In the genomic region with DNA sequence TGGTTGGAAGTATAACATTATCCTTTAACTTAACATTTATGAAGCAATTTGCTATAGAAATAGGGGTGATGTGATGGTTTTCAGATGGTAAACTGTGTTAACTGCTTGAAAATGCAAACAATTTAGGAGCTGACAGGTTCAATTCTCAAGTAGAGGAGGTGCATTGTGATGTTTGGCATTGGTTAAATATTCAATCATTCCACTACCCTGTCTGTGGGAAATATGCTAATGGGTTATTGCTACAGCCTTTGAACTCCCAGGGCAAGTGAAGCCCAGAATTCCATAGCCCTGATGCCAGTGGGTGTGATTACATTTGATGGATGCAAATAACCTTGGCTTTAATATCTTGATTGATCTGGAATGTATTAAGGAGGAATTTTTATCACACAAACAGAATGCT, we compare ENCODE assay signal across 12 cellular contexts.
DNase-seq lines count a peak whose midpoint lies in the region; ATAC-seq and TF ChIP-seq lines count a peak whose summit lies in the region.
"Had no signal": no experiment of that assay in that cellular context is flagged by ENCODE, and none has a peak within 500 bp of the region (broad histone marks: within the 10 kb centered on the region; RNA-seq: fewer than 3 reads in every experiment).

No MANE protein-coding gene starts in this region.

- H3K27me3 ChIP-seq in A673 (replicated peaks; ENCODE audit: insufficient read depth, low read depth, low read length, poor library complexity), result no peaks in the 10 kb centered on the region
- H3K27me3 ChIP-seq in CD8-positive, alpha-beta memory T cell (ENCODE audit: insufficient read depth, low read length, poor library complexity, severe bottlenecking), result no peaks in the 10 kb centered on the region
- H3K27me3 ChIP-seq in heart right ventricle, result no peaks in the 10 kb centered on the region

- POLR2A ChIA-PET in A673 (lab: Charles Lee; ENCODE audit: low non-redundant PET), result no interaction called here
- POLR2A ChIA-PET in CD8-positive, alpha-beta memory T cell (lab: Charles Lee), result no interaction called here

- CTCF ChIA-PET in A673 (lab: Charles Lee), result no interaction called here
- CTCF ChIA-PET in CD8-positive, alpha-beta memory T cell (lab: Charles Lee), result no interaction called here

- H3K4me1 Mint-ChIP-seq in CD8-positive, alpha-beta memory T cell, result no peaks in the 10 kb centered on the region

- no peaks in the 10 kb centered on the region for H3K9me3 Mint-ChIP-seq in CD8-positive, alpha-beta memory T cell

- H3K4me3 ChIP-seq in A673 (ENCODE audit: low read depth, low read length, poor library complexity, severe bottlenecking) (no peak overlapping the region), mesodermal cell (ENCODE audit: extremely low read depth, insufficient read depth, low read length, poor library complexity, severe bottlenecking) (no peak overlapping the region), heart right ventricle (no peak overlapping the region)
- H3K4me3 ChIP-seq in CD8-positive, alpha-beta memory T cell (ENCODE audit: low read length), result no peak overlapping the region
- H3K4me3 ChIP-seq: skin epidermis had no signal

- no peak overlapping the region for H3K27ac Mint-ChIP-seq in CD8-positive, alpha-beta memory T cell
- H3K27ac Mint-ChIP-seq: activated naive CD8-positive, alpha-beta T cell had no signal

- H3K4me1 ChIP-seq in A673 (ENCODE audit: insufficient read depth, low read length, poor library complexity, severe bottlenecking) (peaks cover 21% of the 10 kb centered on the region), mesodermal cell (ENCODE audit: control insufficient read depth, insufficient read depth, low read length, poor library complexity, severe bottlenecking) (peaks cover 4% of the 10 kb centered on the region), heart right ventricle (peaks cover 0 to 18% (median 0%) of the 10 kb centered on the region in 9 donors)
- H3K4me1 ChIP-seq in CD8-positive, alpha-beta memory T cell (ENCODE audit: insufficient read depth, low read length), result no peaks in the 10 kb centered on the region

- no peaks in the 10 kb centered on the region for H3K27me3 Mint-ChIP-seq in CD8-positive, alpha-beta memory T cell

- no peaks in the 10 kb centered on the region for H3K36me3 Mint-ChIP-seq in CD8-positive, alpha-beta memory T cell
- H3K36me3 Mint-ChIP-seq: activated naive CD8-positive, alpha-beta T cell had no signal

- intact Hi-C loops in A673 (cut with micrococcal nuclease; ENCODE audit: unreplicated experiment), result no loop called here
- intact Hi-C loops in heart right ventricle (cut with DNase I), result loop anchor here in 1 of 10 donors (5.0 kb wide), 1 partner anchor 54 kb away; no protein-coding TSS in a partner anchor

- H3K27ac ChIP-seq in A673 (ENCODE audit: low read depth, low read length, poor library complexity, severe bottlenecking), result peak overlapping the region; percentile 41
- H3K27ac ChIP-seq in epithelial cell of prostate, result peak overlapping the region; percentile 47
- peak overlapping the region; percentile 74 for H3K27ac ChIP-seq in mesodermal cell (ENCODE audit: low read depth, low read length, severe bottlenecking)
- H3K27ac ChIP-seq in CD8-positive, alpha-beta memory T cell (ENCODE audit: low read depth, low read length), result no peak overlapping the region
- no peak overlapping the region for H3K27ac ChIP-seq in heart right ventricle

- no TSS peak for BruUV-seq in A673 (replicated peaks; lab: Mats Ljungman, UMichigan)

- ATAC-seq in heart right ventricle (no peak), GM18868 (IDR thresholded peaks at IDR 0.05; ENCODE audit: unreplicated experiment) (no peak)

- H3K4me3 Mint-ChIP-seq in CD8-positive, alpha-beta memory T cell, result no peak overlapping the region
- H3K4me3 Mint-ChIP-seq: activated naive CD8-positive, alpha-beta T cell had no signal

- H3K36me3 ChIP-seq in A673 (ENCODE audit: insufficient read depth, low read length, poor library complexity, severe bottlenecking) (no peaks in the 10 kb centered on the region), mesodermal cell (ENCODE audit: control insufficient read depth, insufficient read depth, low read length) (no peaks in the 10 kb centered on the region), heart right ventricle (no peaks in the 10 kb centered on the region)
- no peaks in the 10 kb centered on the region for H3K36me3 ChIP-seq in CD8-positive, alpha-beta memory T cell (ENCODE audit: insufficient read depth, low read length)

- H3K9me3 ChIP-seq in A673 (ENCODE audit: low read depth, low read length, poor library complexity, severe bottlenecking), result no peaks in the 10 kb centered on the region
- H3K9me3 ChIP-seq in mesodermal cell (ENCODE audit: control insufficient read depth, low read length), result no peaks in the 10 kb centered on the region
- H3K9me3 ChIP-seq in CD8-positive, alpha-beta memory T cell (ENCODE audit: low read length), result no peaks in the 10 kb centered on the region
- H3K9me3 ChIP-seq in heart right ventricle, result no peaks in the 10 kb centered on the region

- DNase-seq in A673 (ENCODE audit: low spot score) (no peak), NCI-H69 (lab: John Stamatoyannopoulos, UW) (peak; percentile 9), epithelial cell of prostate (ENCODE audit: low read depth, low spot score) (no peak), heart right ventricle (no peak), SKM-1 (lab: John Stamatoyannopoulos, UW; ENCODE audit: unreplicated experiment) (no peak)
- no peak for DNase-seq in CD8-positive, alpha-beta memory T cell
- DNase-seq: GF-D8, NCI-H510A had no signal

- TF ChIP-seq CTCF in A673 (conservative IDR thresholded peaks at IDR 0.05; ENCODE audit: low read depth, low read length), result no peak
- TF ChIP-seq CTCF in heart right ventricle (IDR thresholded peaks at IDR 0.05), result no peak

Comparison
In these comparisons a context has a peak if more than half of its experiments do, and no peak if none do; other contexts are left out.
1. H3K27ac ChIP-seq: peak in A673 (single experiment), epithelial cell of prostate (single experiment) and mesodermal cell (single experiment); none in CD8-positive, alpha-beta memory T cell (single experiment) and heart right ventricle (0 of 10).